In the genomic region with DNA sequence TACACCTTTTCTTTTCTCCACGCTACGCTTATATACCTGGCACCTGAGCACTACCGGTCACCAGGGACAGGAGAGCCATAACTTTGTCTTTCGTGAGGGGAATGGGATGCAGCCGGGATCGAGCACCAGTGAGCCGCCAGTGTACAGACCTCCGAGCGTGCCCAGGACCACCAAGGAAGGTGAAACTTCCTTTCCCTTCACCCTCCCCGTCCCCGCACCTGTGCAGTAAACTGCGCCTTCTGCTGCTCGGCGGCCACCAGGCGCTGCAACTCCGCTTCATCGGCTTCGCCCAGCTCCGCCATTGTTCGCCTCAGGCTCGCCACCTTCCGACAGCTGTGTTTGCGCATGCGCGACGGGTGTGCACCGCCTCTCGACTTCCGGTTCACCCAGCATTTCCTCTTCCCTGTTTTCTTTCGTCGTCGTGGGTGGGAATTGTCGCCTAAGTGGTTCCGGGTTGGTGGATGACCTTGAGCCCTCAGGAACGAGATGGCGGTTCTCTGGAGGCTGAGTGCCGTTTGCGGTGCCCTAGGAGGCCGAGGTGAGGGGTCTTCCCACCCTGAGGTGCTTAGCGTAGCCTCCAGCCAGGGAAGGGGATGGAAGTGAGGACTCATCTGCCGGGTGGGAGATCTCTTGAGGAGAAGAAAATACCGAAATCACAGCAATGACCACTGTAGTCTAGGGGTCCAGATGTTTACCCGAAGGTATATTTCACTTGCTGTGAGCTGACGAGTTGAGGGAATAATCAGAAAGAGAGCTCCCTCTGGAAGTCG, we compare ENCODE assay signal across 8 cellular contexts. TPM values are rescaled to one million over a fixed set of nuclear protein-coding genes. Genes with fewer than 3 reads are reported as not detected.
A peak's percentile ranks its signal among the peaks of the same experiment; 100 is the strongest.
DNase-seq lines count a peak whose midpoint lies in the region; ATAC-seq lines count a peak whose summit lies in the region.

A gene (plus strand): TSS at position 452 of the 770 bp plus-strand sequence. CDS start 35 bp downstream, at position 487.
A gene with protein sequence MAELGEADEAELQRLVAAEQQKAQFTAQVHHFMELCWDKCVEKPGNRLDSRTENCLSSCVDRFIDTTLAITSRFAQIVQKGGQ (minus strand): TSS at position 335 of the 770 bp plus-strand sequence. CDS start 33 bp downstream, at position 302.

- DNase-seq in COR-L47 (lab: John Stamatoyannopoulos, UW) (peak; percentile 94), HT1080 (ENCODE audit: low read depth) (peak; percentile 93), NOMO-1 treated with DMSO at 0.1 percent for 48 hours (lab: John Stamatoyannopoulos, UW; ENCODE audit: unreplicated experiment) (peak; percentile 99), memory B cell (ENCODE audit: low spot score in 2 of 2) (peak; percentile 85 to 96)
- peak; percentile 90 to 91 for DNase-seq in activated CD8-positive, alpha-beta memory T cell treated with anti-CD3 and anti-CD28 coated beads for 4 hours (ENCODE audit: low read depth in 2 of 2)
- DNase-seq in effector memory CD8-positive, alpha-beta T cell, result peak; percentile 94 to 95 (median 95)
- DNase-seq in stimulated activated CD8-positive, alpha-beta memory T cell treated with anti-CD3 and anti-CD28 coated beads, Interleukin-12 subunit alpha, Interleukin-12 subunit beta, amount 100 ng/mL, for 24 hours (ENCODE audit: extremely low read depth), result peak; percentile 85

- ATAC-seq in GM21360 (IDR thresholded peaks at IDR 0.05; ENCODE audit: unreplicated experiment), result peak; percentile 85
- peak; percentile 90 for ATAC-seq in effector memory CD8-positive, alpha-beta T cell (replicated peaks)
- ATAC-seq in memory B cell (ENCODE audit: low read depth), result peak; percentile 89

- peak within 1 kb of the TSS; percentile 96 to 100 for H3K4me3 Mint-ChIP-seq in effector memory CD8-positive, alpha-beta T cell
- peak within 1 kb of the TSS; percentile 99 for H3K4me3 Mint-ChIP-seq in memory B cell

- H3K27me3 Mint-ChIP-seq in effector memory CD8-positive, alpha-beta T cell, result no peaks in the 10 kb centered on the region
- no peaks in the 10 kb centered on the region for H3K27me3 Mint-ChIP-seq in memory B cell

- H3K27ac Mint-ChIP-seq in effector memory CD8-positive, alpha-beta T cell, result peak within 1 kb of the TSS; percentile 98
- peak within 1 kb of the TSS; percentile 98 for H3K27ac Mint-ChIP-seq in memory B cell

- H3K9me3 Mint-ChIP-seq in effector memory CD8-positive, alpha-beta T cell, result no peaks in the 10 kb centered on the region
- H3K9me3 Mint-ChIP-seq in memory B cell, result no peaks in the 10 kb centered on the region

- peaks cover 71% of the 10 kb centered on the region for H3K36me3 Mint-ChIP-seq in effector memory CD8-positive, alpha-beta T cell (ENCODE audit: insufficient read depth)
- H3K36me3 Mint-ChIP-seq in memory B cell, result peaks cover 48% of the 10 kb centered on the region

- peaks cover 41 to 43% of the 10 kb centered on the region in 2 donors for H3K4me1 Mint-ChIP-seq in effector memory CD8-positive, alpha-beta T cell (ENCODE audit: low read depth in 2 of 2)
- H3K4me1 Mint-ChIP-seq in memory B cell, result peaks cover 40% of the 10 kb centered on the region

RNA-seq across cellular contexts. Expression of the first gene that starts in this region (rescaled TPM):
- total RNA-seq in HT1080 (2014; rRNA removed; shearing (Covaris generic)), result 247 and 308 TPM in 2 replicates
- 169 and 176 TPM in 2 replicates for polyA plus RNA-seq in HT1080 (2015; cell fraction: cytosol; rRNA removed)
- 78.0 and 107 TPM in 2 replicates for polyA plus RNA-seq in HT1080 (2015; cell fraction: nucleus; rRNA removed)

RNA-seq across cellular contexts. Expression of the second gene that starts in this region (rescaled TPM):
- 106 and 119 TPM in 2 replicates for total RNA-seq in HT1080 (2014; rRNA removed; shearing (Covaris generic))
- 37.7 and 58.2 TPM in 2 replicates for polyA plus RNA-seq in HT1080 (2015; cell fraction: cytosol; rRNA removed)
- polyA plus RNA-seq in HT1080 (2015; cell fraction: nucleus; rRNA removed), result 9.3 and 15.4 TPM in 2 replicates

Comparison
In these comparisons a context has a peak if more than half of its experiments do, and no peak if none do; other contexts are left out.
1. Peak in every context shown above with its lines: DNase-seq and ATAC-seq.